Comparison of ENCODE assay signal across 8 cellular contexts in the genomic region with DNA sequence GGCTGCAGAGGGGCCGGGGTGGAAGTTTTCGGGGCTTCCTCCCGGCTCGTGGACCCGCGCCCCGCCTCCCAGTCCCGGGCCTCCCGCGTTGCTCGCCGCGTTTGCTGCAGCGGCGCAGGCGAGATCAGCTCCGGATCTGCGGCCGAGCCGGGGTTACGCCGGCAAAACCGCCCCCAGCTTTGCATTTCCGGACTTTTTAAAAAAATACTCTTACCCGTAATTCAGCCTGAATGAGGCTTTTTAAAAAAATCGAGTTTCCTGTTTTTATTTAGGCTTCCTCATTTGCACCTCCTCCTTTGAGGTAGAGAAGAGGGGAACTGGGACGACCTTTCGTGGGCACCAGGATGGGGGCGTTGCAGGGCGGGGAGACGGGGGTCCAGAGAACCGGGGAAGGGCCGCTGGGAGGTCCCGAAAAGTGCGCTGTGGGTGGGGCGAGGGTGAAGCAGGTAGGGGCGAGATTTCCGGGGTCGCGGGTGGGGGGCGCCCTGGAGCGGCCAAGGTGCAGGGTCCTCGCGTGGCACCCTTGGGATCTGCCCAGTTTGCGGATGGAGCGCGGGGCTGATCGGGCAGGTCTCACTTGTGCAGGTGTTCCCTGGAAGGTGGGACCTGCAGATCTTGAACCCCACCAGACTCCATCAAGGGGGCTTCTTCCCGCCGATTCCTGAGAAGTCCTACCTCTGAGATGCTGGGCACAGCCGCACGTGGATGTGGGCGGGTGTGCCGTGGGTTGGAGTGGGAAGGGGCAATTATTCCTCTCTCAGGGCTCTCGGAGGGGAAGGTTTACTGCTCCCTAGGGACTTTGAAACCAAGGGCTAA. TPM values are rescaled to one million over a fixed set of nuclear protein-coding genes. Genes with fewer than 3 reads are reported as not detected.
DNase-seq lines count a peak whose midpoint lies in the region; ATAC-seq and TF ChIP-seq lines count a peak whose summit lies in the region.

No MANE protein-coding gene starts in this region.

- H3K4me3 Mint-ChIP-seq in activated naive CD8-positive, alpha-beta T cell treated with anti-CD3 and anti-CD28 coated beads for 36 hours, result peak overlapping the region; percentile 87
- peak overlapping the region; percentile 95 for H3K4me3 Mint-ChIP-seq in stimulated activated memory B cell treated with anti-CD40 and anti-IgM and Interleukin-4, amounts not matched to agents 10 μg/mL and 1 μg/mL and 100 μg/mL, for 72 hours

- peak; percentile 30 for ATAC-seq in GM19397 (IDR thresholded peaks at IDR 0.05; ENCODE audit: unreplicated experiment)
- peak; percentile 56 for ATAC-seq in stimulated activated memory B cell treated with anti-CD40 and anti-IgM and Interleukin-4, amounts not matched to agents 10 μg/mL and 1 μg/mL and 100 μg/mL, for 72 hours

- H3K4me1 ChIP-seq in SJCRH30, result peaks cover 4% of the 10 kb centered on the region; the same call in 1 of the 2 replicates

- no peaks in the 10 kb centered on the region for H3K9me3 Mint-ChIP-seq in activated naive CD8-positive, alpha-beta T cell treated with anti-CD3 and anti-CD28 coated beads for 36 hours
- no peaks in the 10 kb centered on the region for H3K9me3 Mint-ChIP-seq in stimulated activated memory B cell treated with anti-CD40 and anti-IgM and Interleukin-4, amounts not matched to agents 10 μg/mL and 1 μg/mL and 100 μg/mL, for 72 hours

- H3K9me3 ChIP-seq in SJCRH30 (replicated peaks), result no peaks in the 10 kb centered on the region

- no peak overlapping the region for H3K27ac ChIP-seq in SJCRH30

- no peak for TF ChIP-seq CTCF in kidney epithelial cell (IDR thresholded peaks at IDR 0.05; ENCODE audit: insufficient read depth, low read length, poor library complexity, severe bottlenecking)

- H3K36me3 ChIP-seq in SJCRH30, result no peaks in the 10 kb centered on the region
- no peaks in the 10 kb centered on the region for H3K36me3 ChIP-seq in kidney epithelial cell (ENCODE audit: control insufficient read depth, insufficient read depth, low read length)

- peak overlapping the region; percentile 51 for H3K4me3 ChIP-seq in SJCRH30
- peak overlapping the region; percentile 50 for H3K4me3 ChIP-seq in kidney epithelial cell (ENCODE audit: low read depth, low read length)

- DNase-seq in SJCRH30 (no peak), kidney epithelial cell (ENCODE audit: low read depth) (no peak), NCI-H1092 (lab: John Stamatoyannopoulos, UW) (no peak), 8988T (no peak), NCI-H187 (lab: John Stamatoyannopoulos, UW) (no peak)
- peak; percentile 60 for DNase-seq in activated naive CD8-positive, alpha-beta T cell treated with anti-CD3 and anti-CD28 coated beads for 36 hours

- H3K27me3 ChIP-seq in SJCRH30 (peaks cover 30% of the 10 kb centered on the region), kidney epithelial cell (ENCODE audit: control insufficient read depth, insufficient read depth, low read length) (no peaks in the 10 kb centered on the region)

- H3K27ac Mint-ChIP-seq in activated naive CD8-positive, alpha-beta T cell treated with anti-CD3 and anti-CD28 coated beads for 36 hours, result peak overlapping the region; percentile 99
- H3K27ac Mint-ChIP-seq in stimulated activated memory B cell treated with anti-CD40 and anti-IgM and Interleukin-4, amounts not matched to agents 10 μg/mL and 1 μg/mL and 100 μg/mL, for 72 hours, result peak overlapping the region; percentile 90

- no peaks in the 10 kb centered on the region for H3K27me3 Mint-ChIP-seq in activated naive CD8-positive, alpha-beta T cell treated with anti-CD3 and anti-CD28 coated beads for 36 hours
- no peaks in the 10 kb centered on the region for H3K27me3 Mint-ChIP-seq in stimulated activated memory B cell treated with anti-CD40 and anti-IgM and Interleukin-4, amounts not matched to agents 10 μg/mL and 1 μg/mL and 100 μg/mL, for 72 hours

- H3K4me1 Mint-ChIP-seq in activated naive CD8-positive, alpha-beta T cell treated with anti-CD3 and anti-CD28 coated beads for 36 hours, result peaks cover 64% of the 10 kb centered on the region
- peaks cover 61% of the 10 kb centered on the region for H3K4me1 Mint-ChIP-seq in stimulated activated memory B cell treated with anti-CD40 and anti-IgM and Interleukin-4, amounts not matched to agents 10 μg/mL and 1 μg/mL and 100 μg/mL, for 72 hours

- peaks cover 39% of the 10 kb centered on the region for H3K36me3 Mint-ChIP-seq in activated naive CD8-positive, alpha-beta T cell treated with anti-CD3 and anti-CD28 coated beads for 36 hours
- peaks cover 20% of the 10 kb centered on the region for H3K36me3 Mint-ChIP-seq in stimulated activated memory B cell treated with anti-CD40 and anti-IgM and Interleukin-4, amounts not matched to agents 10 μg/mL and 1 μg/mL and 100 μg/mL, for 72 hours

RNA-seq across cellular contexts. Expression of a gene that starts 1.1 kb away (rescaled TPM):
- 2.0 and 2.5 TPM in 2 replicates for total RNA-seq in SJCRH30 (2014; rRNA removed; shearing (Covaris generic))
- total RNA-seq in activated naive CD8-positive, alpha-beta T cell treated with anti-CD3 and anti-CD28 coated beads for 36 hours, result 100 to 1,000 TPM; 131 to 134 TPM
- 40.7 and 46.4 TPM in 2 replicates for total RNA-seq in kidney epithelial cell

Comparison
In these comparisons a context has a peak if more than half of its experiments do, and no peak if none do; other contexts are left out.
1. RNA of a gene that starts 1.1 kb away (total RNA-seq): 131 to 134 TPM in activated naive CD8-positive, alpha-beta T cell treated with anti-CD3 and anti-CD28 coated beads for 36 hours and 40.7 to 46.4 TPM in kidney epithelial cell; 2.0 to 2.5 TPM in SJCRH30; every median in the first group is over 10 times any median in the second.